Comparison of ENCODE assay signal across 14 cellular contexts in the genomic region with DNA sequence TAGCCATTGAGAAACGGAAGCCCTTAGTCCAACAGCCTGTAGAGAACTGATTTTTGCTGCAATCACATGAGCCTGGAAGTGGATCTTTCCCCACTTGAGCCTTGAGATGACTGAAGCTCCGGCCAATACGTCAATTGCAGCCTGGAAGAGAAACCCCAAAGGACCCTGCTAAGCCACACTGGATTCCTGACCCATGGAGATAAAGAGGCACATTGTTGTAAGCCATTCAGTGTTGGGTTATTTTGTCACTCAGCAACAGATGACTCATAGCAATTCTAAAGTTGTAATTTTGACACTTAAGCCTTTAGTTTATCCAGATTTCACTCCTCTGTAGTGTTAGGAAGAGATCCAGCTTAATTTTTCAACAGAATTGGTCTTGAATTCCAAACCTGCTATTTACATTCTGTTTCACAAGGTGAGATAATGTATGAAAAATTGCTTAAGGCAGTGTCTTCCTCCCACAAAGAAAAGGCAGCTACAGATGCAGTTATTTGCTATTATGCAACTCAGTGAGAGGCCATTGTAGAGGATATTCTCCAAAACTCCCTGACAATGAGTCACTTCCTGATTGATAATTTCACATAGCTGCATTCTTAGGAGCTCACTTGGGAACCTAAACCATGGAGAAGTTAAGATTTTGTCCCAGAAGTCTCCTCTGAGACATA. TPM values are rescaled to one million over a fixed set of nuclear protein-coding genes. Genes with fewer than 3 reads are reported as not detected.
DNase-seq lines count a peak whose midpoint lies in the region; FAIRE-seq and TF ChIP-seq lines count a peak whose summit lies in the region.
"Had no signal": no experiment of that assay in that cellular context is flagged by ENCODE, and none has a peak within 500 bp of the region (broad histone marks: within the 10 kb centered on the region; RNA-seq: fewer than 3 reads in every experiment).

No MANE protein-coding gene starts in this region.

- no peaks in the 10 kb centered on the region for H3K9me3 Mint-ChIP-seq in activated CD4-positive, alpha-beta memory T cell treated with anti-CD3 and anti-CD28 coated beads for 36 hours
- H3K9me3 Mint-ChIP-seq: CD4-positive, alpha-beta memory T cell; stimulated activated naive CD8-positive, alpha-beta T cell treated with anti-CD3 and anti-CD28 coated beads, Interleukin-15, Interleukin-2, amounts not matched to agents 100 ng/mL and 50 ng/mL, for 24 hours had no signal

- dilution Hi-C loops in keratinocyte (cut with MboI; ENCODE audit: extremely low pct_ligation_motif_present, low sequenced_read_pairs), result no loop called here

- no peaks in the 10 kb centered on the region for H3K9me3 ChIP-seq in HUES64 (ENCODE audit: insufficient read depth, low read depth, low read length)
- H3K9me3 ChIP-seq in keratinocyte (ENCODE audit: control insufficient read depth, low read depth, low read length), result no peaks in the 10 kb centered on the region
- H3K9me3 ChIP-seq: adrenal gland had no signal

- H3K79me2 ChIP-seq in keratinocyte (ENCODE audit: control insufficient read depth, insufficient read depth, low read length), result no peaks in the 10 kb centered on the region

- peaks cover 6% of the 10 kb centered on the region for H3K27me3 Mint-ChIP-seq in activated CD4-positive, alpha-beta memory T cell treated with anti-CD3 and anti-CD28 coated beads for 36 hours

- H3K27ac ChIP-seq in HUES64 (ENCODE audit: low read depth, low read length) (peak overlapping the region; percentile 62), keratinocyte (ENCODE audit: control insufficient read depth, insufficient read depth, low read length) (peak overlapping the region; percentile 35)

- peak overlapping the region; percentile 31 for H3K4me2 ChIP-seq in keratinocyte (ENCODE audit: control insufficient read depth, extremely low read depth, insufficient read depth, low read depth, low read length)

- H3K36me3 Mint-ChIP-seq in activated CD4-positive, alpha-beta memory T cell treated with anti-CD3 and anti-CD28 coated beads for 36 hours, result no peaks in the 10 kb centered on the region
- H3K36me3 Mint-ChIP-seq: CD4-positive, alpha-beta memory T cell had no signal

- WGBS in HUES64, result 86% methylated on average over 3 of the region's 3 CpGs

- H4K20me1 ChIP-seq in keratinocyte (ENCODE audit: control insufficient read depth, extremely low read depth, insufficient read depth, low read length), result no peaks in the 10 kb centered on the region

- H3K9ac ChIP-seq in HUES64 (ENCODE audit: low read depth, low read length), result no peak overlapping the region
- no peak overlapping the region for H3K9ac ChIP-seq in keratinocyte (ENCODE audit: control insufficient read depth, extremely low read depth, insufficient read depth, low read length)

- FAIRE-seq in keratinocyte (lab: Jason Lieb, UNC), result peak; percentile 71

- no peaks in the 10 kb centered on the region for H3K9me1 ChIP-seq in keratinocyte (ENCODE audit: control insufficient read depth, extremely low read depth, insufficient read depth, low read length)

- TF ChIP-seq CTCF in AG04449 (IDR thresholded peaks at IDR 0.05; ENCODE audit: insufficient read depth, low read length, missing control alignments) (no peak), cardiac fibroblast (IDR thresholded peaks at IDR 0.05; ENCODE audit: low read depth, low read length) (no peak), keratinocyte (optimal IDR thresholded peaks at IDR 0.05 in 1 of 3, IDR thresholded peaks at IDR 0.05 in 1 of 3, conservative IDR thresholded peaks at IDR 0.05 in 1 of 3; ENCODE audit: extremely low read depth in 1 of 3, insufficient read depth in 2 of 3, low read length in 3 of 3) (no peak)

- peaks cover 9% of the 10 kb centered on the region for H3K4me1 ChIP-seq in HUES64 (ENCODE audit: insufficient read depth, low read length)
- H3K4me1 ChIP-seq in keratinocyte (ENCODE audit: control insufficient read depth, extremely low read depth, insufficient read depth, low read length), result peaks cover 12% of the 10 kb centered on the region
- H3K4me1 ChIP-seq: adrenal gland had no signal

- POLR2A ChIA-PET in AG04449 (lab: Yijun Ruan, JAX), result no interaction called here
- POLR2A ChIA-PET in activated CD4-positive, alpha-beta memory T cell treated with anti-CD3 and anti-CD28 coated beads for 36 hours (lab: Charles Lee), result no interaction called here

- H3K36me3 ChIP-seq in HUES64 (ENCODE audit: insufficient read depth, low read length), result no peaks in the 10 kb centered on the region
- H3K36me3 ChIP-seq in keratinocyte (ENCODE audit: control insufficient read depth in 2 of 2, extremely low read depth in 1 of 2, insufficient read depth in 2 of 2, low read length in 2 of 2), result no peaks in the 10 kb centered on the region
- H3K36me3 ChIP-seq: adrenal gland had no signal

- DNase-seq in AG04449 (ENCODE audit: low read depth, low spot score) (peak; percentile 61), cardiac fibroblast (ENCODE audit: low read depth in 2 of 2) (peak; percentile 97 to 98), keratinocyte (ENCODE audit: low read depth, low spot score) (peak; percentile 45), iPS-NIHi11 (ENCODE audit: low spot score) (no peak), NCI-H146 (lab: John Stamatoyannopoulos, UW) (no peak), HK-2 (ENCODE audit: unreplicated experiment) (no peak)
- no peak for DNase-seq in activated CD4-positive, alpha-beta memory T cell treated with anti-CD3 and anti-CD28 coated beads for 36 hours
- DNase-seq: activated CD4-positive, alpha-beta T cell treated with anti-CD3 and anti-CD28 coated beads for 1 hour; CD4-positive, alpha-beta memory T cell; H7 had no signal

- H3K27me3 ChIP-seq in HUES64 (ENCODE audit: insufficient read depth, low read length) (no peaks in the 10 kb centered on the region), keratinocyte (ENCODE audit: control insufficient read depth, extremely low read depth, insufficient read depth, low read length) (no peaks in the 10 kb centered on the region)
- H3K27me3 ChIP-seq: adrenal gland had no signal

- H2AFZ ChIP-seq in keratinocyte (ENCODE audit: control insufficient read depth, low read length), result no peak overlapping the region

- H3K27ac Mint-ChIP-seq in activated CD4-positive, alpha-beta memory T cell treated with anti-CD3 and anti-CD28 coated beads for 36 hours, result no peak overlapping the region
- H3K27ac Mint-ChIP-seq: stimulated activated naive CD8-positive, alpha-beta T cell treated with anti-CD3 and anti-CD28 coated beads, Interleukin-15, Interleukin-2, amounts not matched to agents 100 ng/mL and 50 ng/mL, for 24 hours had no signal

- CTCF ChIA-PET in AG04449 (lab: Yijun Ruan, JAX), result interaction anchor here (0.7 kb wide), 1 partner anchor 354 kb away, joined by 3 read pairs; no protein-coding TSS in a partner anchor
- CTCF ChIA-PET in activated CD4-positive, alpha-beta memory T cell treated with anti-CD3 and anti-CD28 coated beads for 36 hours (lab: Charles Lee), result no interaction called here

- H3K4me3 Mint-ChIP-seq in activated CD4-positive, alpha-beta memory T cell treated with anti-CD3 and anti-CD28 coated beads for 36 hours, result no peak overlapping the region
- H3K4me3 Mint-ChIP-seq: CD4-positive, alpha-beta memory T cell; stimulated activated naive CD8-positive, alpha-beta T cell treated with anti-CD3 and anti-CD28 coated beads, Interleukin-15, Interleukin-2, amounts not matched to agents 100 ng/mL and 50 ng/mL, for 24 hours had no signal

- intact Hi-C loops in activated CD4-positive, alpha-beta memory T cell treated with anti-CD3 and anti-CD28 coated beads for 36 hours (cut with micrococcal nuclease), result no loop called here

- no peaks in the 10 kb centered on the region for H3K4me1 Mint-ChIP-seq in activated CD4-positive, alpha-beta memory T cell treated with anti-CD3 and anti-CD28 coated beads for 36 hours (ENCODE audit: low read depth)
- H3K4me1 Mint-ChIP-seq: CD4-positive, alpha-beta memory T cell had no signal

- H3K4me3 ChIP-seq in AG04449 (ENCODE audit: low read depth, low read length) (no peak overlapping the region), HUES64 (ENCODE audit: low read length) (no peak overlapping the region), cardiac fibroblast (replicated peaks in 1 of 2; ENCODE audit: low read depth in 2 of 2, low read length in 2 of 2) (no peak overlapping the region), keratinocyte (ENCODE audit: control insufficient read depth in 2 of 3, extremely low read depth in 1 of 3, insufficient read depth in 2 of 3, low read depth in 1 of 3, low read length in 3 of 3) (no peak overlapping the region)
- H3K4me3 ChIP-seq: adrenal gland, skin epidermis had no signal

RNA-seq across cellular contexts. Expression of a gene that starts 59.4 kb away (rescaled TPM):
- 2.5 TPM for polyA plus RNA-seq in HUES64 (2013, experiment 1 of 2)
- polyA plus RNA-seq in HUES64 (2013, experiment 2 of 2), result 2.7 TPM
- 2.2 to 3.6 TPM (median 3.0 TPM) in 3 replicates for polyA plus RNA-seq in keratinocyte
- 3.3 TPM for polyA plus RNA-seq in keratinocyte (2011; ENCODE audit: low read depth)
- 3.0 and 3.8 TPM in 2 replicates for polyA plus RNA-seq in keratinocyte (2011; cell fraction: cytosol; rRNA removed)
- 8.7 and 9.8 TPM in 2 replicates for polyA plus RNA-seq in keratinocyte (2011; cell fraction: nucleus; rRNA removed)
- polyA plus RNA-seq in keratinocyte (2012; ENCODE audit: low replicate concordance), result 2.6 and 6.1 TPM in 2 replicates
- polyA minus RNA-seq in keratinocyte, result 3.1 to 17.9 TPM (median 9.9 TPM) in 3 replicates
- 3.6 TPM for polyA minus RNA-seq in keratinocyte (2011; cell fraction: cytosol; rRNA and poly(A)+ RNA removed)
- polyA minus RNA-seq in keratinocyte (2011; cell fraction: nucleus; rRNA and poly(A)+ RNA removed), result 4.2 and 9.9 TPM in 2 replicates
- total RNA-seq in activated CD4-positive, alpha-beta memory T cell treated with anti-CD3 and anti-CD28 coated beads for 36 hours, result 1 to 10 TPM; 1.6 to 2.6 TPM

Comparison
In these comparisons a context has a peak if more than half of its experiments do, and no peak if none do; other contexts are left out.
1. DNase-seq: peak in AG04449 (single experiment), cardiac fibroblast (2 of 2) and keratinocyte (single experiment); none in iPS-NIHi11 (single experiment), activated CD4-positive, alpha-beta memory T cell treated with anti-CD3 and anti-CD28 coated beads for 36 hours (single experiment), NCI-H146 (single experiment) and HK-2 (single experiment).